8 cellular contexts compared by ENCODE assay signal in the genomic region with DNA sequence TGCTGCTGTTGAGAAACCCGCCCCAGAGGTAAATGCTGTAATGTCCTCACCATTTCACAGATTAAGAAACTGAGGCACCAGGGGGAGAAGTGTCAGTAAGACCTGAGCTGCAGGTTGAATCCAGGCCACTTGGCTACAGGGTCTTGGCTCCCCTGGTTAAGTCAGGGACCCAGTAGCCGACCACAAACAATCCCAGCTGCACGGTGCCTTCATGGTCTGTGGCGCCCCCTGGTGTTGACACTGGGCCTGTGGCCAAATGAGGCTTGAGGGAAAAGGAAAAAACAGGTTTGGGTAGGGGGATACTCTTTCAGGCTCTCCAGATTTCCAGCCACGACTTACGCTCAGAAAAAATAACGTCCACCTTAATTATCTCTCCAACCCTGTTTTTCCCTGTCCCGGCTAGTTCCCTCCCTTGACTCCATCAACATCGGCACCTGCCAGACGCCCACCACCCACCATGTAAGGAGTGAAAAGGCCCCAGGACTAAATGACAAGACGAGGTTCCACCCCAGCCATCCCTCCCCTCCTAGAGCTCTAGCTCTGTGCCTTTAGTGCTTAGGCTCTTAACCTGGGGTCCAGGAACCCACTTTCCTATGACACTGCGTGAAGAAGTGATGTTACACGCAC. TPM values are rescaled to one million over a fixed set of nuclear protein-coding genes. Genes with fewer than 3 reads are reported as not detected.
DNase-seq lines count a peak whose midpoint lies in the region; ATAC-seq, FAIRE-seq and TF ChIP-seq lines count a peak whose summit lies in the region.

No MANE protein-coding gene starts in this region.

- ATAC-seq in GM21447 (IDR thresholded peaks at IDR 0.05; ENCODE audit: unreplicated experiment) (no peak), GM21786 (IDR thresholded peaks at IDR 0.05; ENCODE audit: unreplicated experiment) (no peak)

- no peak for FAIRE-seq in D721Med (lab: Jason Lieb, UNC)

- no peaks in the 10 kb centered on the region for H3K79me2 ChIP-seq in smooth muscle cell (ENCODE audit: low read depth)

- H3K4me2 ChIP-seq in smooth muscle cell, result no peak overlapping the region

- DNase-seq in D721Med (ENCODE audit: insufficient read length, low spot score), result no peak
- DNase-seq in activated CD8-positive, alpha-beta memory T cell treated with anti-CD3 and anti-CD28 coated beads for 24 hours, result peak; percentile 69
- peak; percentile 21 for DNase-seq in germinal center (ENCODE audit: low spot score)
- no peak for DNase-seq in smooth muscle cell (lab: John Stamatoyannopoulos, UW; ENCODE audit: unreplicated experiment)
- DNase-seq in stimulated activated naive CD4-positive, alpha-beta T cell treated with Interleukin-2 at 50 U/mL for 16 hours (lab: John Stamatoyannopoulos, UW), result no peak

- TF ChIP-seq CTCF in D721Med (IDR thresholded peaks at IDR 0.05; ENCODE audit: insufficient read depth, missing control alignments), result peak; percentile 51
- TF ChIP-seq CTCF in smooth muscle cell (IDR thresholded peaks at IDR 0.05; ENCODE audit: borderline replicate concordance, insufficient read depth, poor library complexity, severe bottlenecking), result peak; percentile 81

- peaks cover 13% of the 10 kb centered on the region for H3K27me3 ChIP-seq in smooth muscle cell (ENCODE audit: low read depth)

- H3K4me1 ChIP-seq in smooth muscle cell (ENCODE audit: low read depth), result no peaks in the 10 kb centered on the region

- H3K9me3 ChIP-seq in smooth muscle cell (replicated peaks; ENCODE audit: low read depth), result no peaks in the 10 kb centered on the region

- peak; percentile 81 for TF ChIP-seq RAD21 in Ishikawa (IDR thresholded peaks at IDR 0.05; ENCODE audit: low read depth)

- no peak overlapping the region for H3K9ac ChIP-seq in smooth muscle cell (ENCODE audit: low read depth)

- TF ChIP-seq EP300 in Ishikawa (IDR thresholded peaks at IDR 0.05; ENCODE audit: borderline replicate concordance), result no peak

- H3K4me3 ChIP-seq in smooth muscle cell, result no peak overlapping the region

- H4K20me1 ChIP-seq in smooth muscle cell (ENCODE audit: low read depth), result no peaks in the 10 kb centered on the region

- H3K36me3 ChIP-seq in smooth muscle cell (ENCODE audit: low read depth), result no peaks in the 10 kb centered on the region

- no peak overlapping the region for H2AFZ ChIP-seq in smooth muscle cell (ENCODE audit: low read depth)

- H3K27ac ChIP-seq in smooth muscle cell (ENCODE audit: low read depth), result no peak overlapping the region

- WGBS in smooth muscle cell (ENCODE audit: low lambda C conversion rate), result 63% methylated on average over 12 of the region's 13 CpGs

- no peaks in the 10 kb centered on the region for H3F3A ChIP-seq in smooth muscle cell (ENCODE audit: low read depth)

TF ChIP-seq in Ishikawa, 13 proteins besides CTCF, POLR2A, EP300 and RAD21:
- TF ChIP-seq, protein P1, sequence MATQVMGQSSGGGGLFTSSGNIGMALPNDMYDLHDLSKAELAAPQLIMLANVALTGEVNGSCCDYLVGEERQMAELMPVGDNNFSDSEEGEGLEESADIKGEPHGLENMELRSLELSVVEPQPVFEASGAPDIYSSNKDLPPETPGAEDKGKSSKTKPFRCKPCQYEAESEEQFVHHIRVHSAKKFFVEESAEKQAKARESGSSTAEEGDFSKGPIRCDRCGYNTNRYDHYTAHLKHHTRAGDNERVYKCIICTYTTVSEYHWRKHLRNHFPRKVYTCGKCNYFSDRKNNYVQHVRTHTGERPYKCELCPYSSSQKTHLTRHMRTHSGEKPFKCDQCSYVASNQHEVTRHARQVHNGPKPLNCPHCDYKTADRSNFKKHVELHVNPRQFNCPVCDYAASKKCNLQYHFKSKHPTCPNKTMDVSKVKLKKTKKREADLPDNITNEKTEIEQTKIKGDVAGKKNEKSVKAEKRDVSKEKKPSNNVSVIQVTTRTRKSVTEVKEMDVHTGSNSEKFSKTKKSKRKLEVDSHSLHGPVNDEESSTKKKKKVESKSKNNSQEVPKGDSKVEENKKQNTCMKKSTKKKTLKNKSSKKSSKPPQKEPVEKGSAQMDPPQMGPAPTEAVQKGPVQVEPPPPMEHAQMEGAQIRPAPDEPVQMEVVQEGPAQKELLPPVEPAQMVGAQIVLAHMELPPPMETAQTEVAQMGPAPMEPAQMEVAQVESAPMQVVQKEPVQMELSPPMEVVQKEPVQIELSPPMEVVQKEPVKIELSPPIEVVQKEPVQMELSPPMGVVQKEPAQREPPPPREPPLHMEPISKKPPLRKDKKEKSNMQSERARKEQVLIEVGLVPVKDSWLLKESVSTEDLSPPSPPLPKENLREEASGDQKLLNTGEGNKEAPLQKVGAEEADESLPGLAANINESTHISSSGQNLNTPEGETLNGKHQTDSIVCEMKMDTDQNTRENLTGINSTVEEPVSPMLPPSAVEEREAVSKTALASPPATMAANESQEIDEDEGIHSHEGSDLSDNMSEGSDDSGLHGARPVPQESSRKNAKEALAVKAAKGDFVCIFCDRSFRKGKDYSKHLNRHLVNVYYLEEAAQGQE (IDR thresholded peaks at IDR 0.05; ENCODE audit: low read depth), result no peak
- TF ChIP-seq, protein P2, sequence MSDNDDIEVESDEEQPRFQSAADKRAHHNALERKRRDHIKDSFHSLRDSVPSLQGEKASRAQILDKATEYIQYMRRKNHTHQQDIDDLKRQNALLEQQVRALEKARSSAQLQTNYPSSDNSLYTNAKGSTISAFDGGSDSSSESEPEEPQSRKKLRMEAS (IDR thresholded peaks at IDR 0.05), result no peak
- TF ChIP-seq TAF1 (IDR thresholded peaks at IDR 0.05; ENCODE audit: low read depth) (no peak), CREB1 (IDR thresholded peaks at IDR 0.05; ENCODE audit: low read depth) (no peak), YY1 (IDR thresholded peaks at IDR 0.05; ENCODE audit: low read depth) (no peak), TEAD4 (IDR thresholded peaks at IDR 0.05) (no peak), NFIC (IDR thresholded peaks at IDR 0.05) (no peak), EGR1 (IDR thresholded peaks at IDR 0.05) (no peak), ZBTB7A (IDR thresholded peaks at IDR 0.05; ENCODE audit: low read depth) (no peak), TCF12 (IDR thresholded peaks at IDR 0.05; ENCODE audit: low read depth) (no peak)
- TF ChIP-seq, protein P3, sequence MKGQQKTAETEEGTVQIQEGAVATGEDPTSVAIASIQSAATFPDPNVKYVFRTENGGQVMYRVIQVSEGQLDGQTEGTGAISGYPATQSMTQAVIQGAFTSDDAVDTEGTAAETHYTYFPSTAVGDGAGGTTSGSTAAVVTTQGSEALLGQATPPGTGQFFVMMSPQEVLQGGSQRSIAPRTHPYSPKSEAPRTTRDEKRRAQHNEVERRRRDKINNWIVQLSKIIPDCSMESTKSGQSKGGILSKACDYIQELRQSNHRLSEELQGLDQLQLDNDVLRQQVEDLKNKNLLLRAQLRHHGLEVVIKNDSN (IDR thresholded peaks at IDR 0.05), result no peak

RNA-seq across cellular contexts. Expression of a gene that starts 47.7 kb away (rescaled TPM):
- total RNA-seq in smooth muscle cell, result 17.3 and 21.0 TPM in 2 replicates
- polyA plus RNA-seq in smooth muscle cell, result 35.1 and 41.7 TPM in 2 replicates

RNA-seq across cellular contexts. Expression of a gene that starts 53.6 kb away (rescaled TPM):
- total RNA-seq in smooth muscle cell, result 48.8 and 63.4 TPM in 2 replicates
- 76.8 and 80.2 TPM in 2 replicates for polyA plus RNA-seq in smooth muscle cell

Comparison
In these comparisons a context has a peak if more than half of its experiments do, and no peak if none do; other contexts are left out.
1. DNase-seq: peak in activated CD8-positive, alpha-beta memory T cell treated with anti-CD3 and anti-CD28 coated beads for 24 hours (single experiment) and germinal center (single experiment); none in D721Med (single experiment), smooth muscle cell (single experiment) and stimulated activated naive CD4-positive, alpha-beta T cell treated with Interleukin-2 at 50 U/mL for 16 hours (single experiment).